ENCODE assay signal across 9 cellular contexts in genomic region chr5:158979749-158980521, GRCh38.
DNase-seq lines count a peak whose midpoint lies in the region; TF ChIP-seq lines count a peak whose summit lies in the region.
"Had no signal": no experiment of that assay in that cellular context is flagged by ENCODE, and none has a peak within 500 bp of the region (broad histone marks: within the 10 kb centered on the region; RNA-seq: fewer than 3 reads in every experiment).

No MANE protein-coding gene starts in this region.

- no peaks in the 10 kb centered on the region for H3K9me3 ChIP-seq in SJCRH30 (replicated peaks)
- H3K9me3 ChIP-seq in cardiac muscle cell (ENCODE audit: low read depth), result no peaks in the 10 kb centered on the region
- H3K9me3 ChIP-seq: HAP-1 had no signal

- H3K4me3 ChIP-seq in SJCRH30 (peak overlapping the region; percentile 63), cardiac muscle cell (no peak overlapping the region)
- H3K4me3 ChIP-seq: HAP-1 had no signal

- H3K27ac ChIP-seq in SJCRH30 (peak overlapping the region; percentile 80), cardiac muscle cell (no peak overlapping the region)

- H3K27me3 Mint-ChIP-seq in activated T-cell treated with anti-CD3 and anti-CD28 coated beads, Interleukin-2, amount 50 U/mL, for 24 hours, result peaks cover 8% of the 10 kb centered on the region

- H3K4me3 Mint-ChIP-seq in activated T-cell treated with anti-CD3 and anti-CD28 coated beads, Interleukin-2, amount 50 U/mL, for 24 hours, result no peak overlapping the region

- H3K27me3 ChIP-seq in SJCRH30 (no peaks in the 10 kb centered on the region), cardiac muscle cell (no peaks in the 10 kb centered on the region)

- H3K4me1 ChIP-seq in SJCRH30 (peaks cover 27% of the 10 kb centered on the region), cardiac muscle cell (ENCODE audit: low read depth) (peaks cover 5% of the 10 kb centered on the region)

- no peak overlapping the region for H3K27ac Mint-ChIP-seq in activated T-cell treated with anti-CD3 and anti-CD28 coated beads, Interleukin-2, amount 50 U/mL, for 24 hours

- H3K36me3 Mint-ChIP-seq in activated T-cell treated with anti-CD3 and anti-CD28 coated beads, Interleukin-2, amount 50 U/mL, for 24 hours (ENCODE audit: low read depth), result no peaks in the 10 kb centered on the region

- H3K36me3 ChIP-seq in SJCRH30, result no peaks in the 10 kb centered on the region
- H3K36me3 ChIP-seq in cardiac muscle cell, result no peaks in the 10 kb centered on the region
- H3K36me3 ChIP-seq: HAP-1 had no signal

- DNase-seq in EH (ENCODE audit: low read depth) (peak; percentile 14), SJCRH30 (peak; percentile 65 to 75), cardiac muscle cell (ENCODE audit: low read depth in 1 of 2, low spot score in 1 of 2) (peak; percentile 14 to 63), putamen (ENCODE audit: low spot score) (peak; percentile 50), AML-193 (lab: John Stamatoyannopoulos, UW) (no peak), 8988T (no peak)
- no peak for DNase-seq in stimulated activated CD4-positive, alpha-beta T cell treated with anti-CD3 and anti-CD28 coated beads, Interleukin-4, amount 100 ng/mL, for 24 hours
- no peak for DNase-seq in activated T-cell treated with anti-CD3 and anti-CD28 coated beads, Interleukin-2, amount 50 U/mL, for 24 hours

- no peak for TF ChIP-seq CTCF in cardiac muscle cell (IDR thresholded peaks at IDR 0.05; ENCODE audit: low read depth, low read length)

- peaks cover 2% of the 10 kb centered on the region for H3K4me1 Mint-ChIP-seq in activated T-cell treated with anti-CD3 and anti-CD28 coated beads, Interleukin-2, amount 50 U/mL, for 24 hours (ENCODE audit: low read depth)

- no peaks in the 10 kb centered on the region for H3K9me3 Mint-ChIP-seq in activated T-cell treated with anti-CD3 and anti-CD28 coated beads, Interleukin-2, amount 50 U/mL, for 24 hours

Comparison
In these comparisons a context has a peak if more than half of its experiments do, and no peak if none do; other contexts are left out.
1. DNase-seq: peak in EH (single experiment), SJCRH30 (2 of 2), cardiac muscle cell (2 of 2) and putamen (single experiment); none in AML-193 (0 of 2), stimulated activated CD4-positive, alpha-beta T cell treated with anti-CD3 and anti-CD28 coated beads, Interleukin-4, amount 100 ng/mL, for 24 hours (single experiment), activated T-cell treated with anti-CD3 and anti-CD28 coated beads, Interleukin-2, amount 50 U/mL, for 24 hours (single experiment) and 8988T (single experiment).